ENCODE assay signal across 8 cellular contexts in genomic region chr9:128881884-128882676, GRCh38. TPM values are rescaled to one million over a fixed set of nuclear protein-coding genes. Genes with fewer than 3 reads are reported as not detected.
DNase-seq lines count a peak whose midpoint lies in the region; ATAC-seq, FAIRE-seq and TF ChIP-seq lines count a peak whose summit lies in the region.

TSS of gene KYAT1 (minus strand) at chr9:128881950. CDS start at chr9:128845405, 36,545 bp downstream.
TSS of gene LRRC8A (plus strand) at chr9:128882133. CDS start at chr9:128907165, 25,032 bp downstream.

- peak within 1 kb of the TSS; percentile 77 for H3K27ac ChIP-seq in endothelial cell of umbilical vein (ENCODE audit: insufficient read depth, low read depth, low read length)

- H3K9me3 ChIP-seq in endothelial cell of umbilical vein (replicated peaks; ENCODE audit: control insufficient read depth, insufficient read depth, low read length) = no peaks in the 10 kb centered on the region

- DNase-seq in DMS153 (lab: John Stamatoyannopoulos, UW) (peak; percentile 93), OCI-M1 (lab: John Stamatoyannopoulos, UW) (peak; percentile 98), activated T-cell treated with anti-CD3 and anti-CD28 coated beads for 24 hours (ENCODE audit: low read depth) (peak; percentile 98), endothelial cell of umbilical vein (ENCODE audit: low read depth, low spot score) (peak; percentile 96), middle frontal gyrus (ENCODE audit: extremely low spot score, low spot score) (peak; percentile 95)
- DNase-seq in stimulated activated CD8-positive, alpha-beta memory T cell treated with anti-CD3 and anti-CD28 coated beads, Interleukin-2, amount 100 ng/mL, for 1 hour (ENCODE audit: low read depth in 2 of 2) = peak; percentile 97 to 98

- H3K27me3 Mint-ChIP-seq in IgD-negative memory B cell = no peaks in the 10 kb centered on the region

- CTCF ChIA-PET in endothelial cell of umbilical vein (lab: Charles Lee) = interaction anchor here (0.9 to 1.4 kb wide), 4 partner anchors 9 to 64 kb away, joined by 3 to 6 read pairs (median 4); partner anchors contain the start of gene ENDOG

- H4K20me1 ChIP-seq in endothelial cell of umbilical vein (replicated peaks; ENCODE audit: control insufficient read depth, extremely low read depth, insufficient read depth, low read length) = no peaks in the 10 kb centered on the region

- H3K4me1 ChIP-seq in endothelial cell of umbilical vein (ENCODE audit: control insufficient read depth, extremely low read depth, insufficient read depth, low read length) = peaks cover 41% of the 10 kb centered on the region

- H3K4me1 Mint-ChIP-seq in IgD-negative memory B cell = peaks cover 25 to 44% (median 34%) of the 10 kb centered on the region in 3 donors

- peak; percentile 98 for FAIRE-seq in endothelial cell of umbilical vein (lab: Jason Lieb, UNC)

- H3K9ac ChIP-seq in endothelial cell of umbilical vein (replicated peaks; ENCODE audit: extremely low read depth, insufficient read depth, low read length) = peak within 1 kb of the TSS; percentile 84

- peaks cover 69% of the 10 kb centered on the region for H3K79me2 ChIP-seq in endothelial cell of umbilical vein (ENCODE audit: control insufficient read depth, insufficient read depth, low read length)

- peak within 1 kb of the TSS; percentile 83 to 97 (median 97) for H3K27ac Mint-ChIP-seq in IgD-negative memory B cell

- TF ChIP-seq POLR2A in endothelial cell of umbilical vein (IDR thresholded peaks at IDR 0.05; ENCODE audit: low read depth, low read length) = peak; percentile 98

- intact Hi-C loops in endothelial cell of umbilical vein (cut with micrococcal nuclease) = loop anchor here (1.0 to 5.0 kb wide), 4 partner anchors 19 to 65 kb away; partner anchors contain the start of genes DOLK and NUP188

- peaks cover 3% of the 10 kb centered on the region for H3K36me3 Mint-ChIP-seq in IgD-negative memory B cell

- TF ChIP-seq CTCF in endothelial cell of umbilical vein (IDR thresholded peaks at IDR 0.05; ENCODE audit: extremely low read depth in 1 of 2, insufficient read depth in 1 of 2, low read depth in 1 of 2, low read length in 2 of 2) = no peak

- peak within 1 kb of the TSS; percentile 91 for H3K4me2 ChIP-seq in endothelial cell of umbilical vein (ENCODE audit: insufficient read depth, low read length)

- no peaks in the 10 kb centered on the region for H3K9me1 ChIP-seq in endothelial cell of umbilical vein (replicated peaks; ENCODE audit: control insufficient read depth, extremely low read depth, insufficient read depth, low read length)

- peak; percentile 77 for ATAC-seq in GM21576 (IDR thresholded peaks at IDR 0.05; ENCODE audit: unreplicated experiment)

- no peaks in the 10 kb centered on the region for H3K27me3 ChIP-seq in endothelial cell of umbilical vein (ENCODE audit: control insufficient read depth in 2 of 2, insufficient read depth in 2 of 2, low read length in 2 of 2)

- peak within 1 kb of the TSS; percentile 83 for H2AFZ ChIP-seq in endothelial cell of umbilical vein (ENCODE audit: low read depth, low read length)

- TSS peak; percentile 44 for BruUV-seq in endothelial cell of umbilical vein (replicated peaks; lab: Mats Ljungman, UMichigan)

- peak within 1 kb of the TSS; percentile 83 to 91 (median 90) for H3K4me3 ChIP-seq in endothelial cell of umbilical vein (replicated peaks in 1 of 3; ENCODE audit: insufficient read depth in 1 of 3, low read depth in 1 of 3, low read length in 3 of 3)

- H3K36me3 ChIP-seq in endothelial cell of umbilical vein (ENCODE audit: control insufficient read depth in 2 of 2, extremely low read depth in 1 of 2, insufficient read depth in 2 of 2, low read length in 2 of 2) = peaks cover 0 to 5% of the 10 kb centered on the region in 2 experiments

- dilution Hi-C loops in endothelial cell of umbilical vein (cut with MboI; ENCODE audit: extremely low pct_ligation_motif_present, low sequenced_read_pairs) = no loop called here

- H3K4me3 Mint-ChIP-seq in IgD-negative memory B cell = peak within 1 kb of the TSS; percentile 91 to 99 (median 96)

- H3K9me3 Mint-ChIP-seq in IgD-negative memory B cell = no peaks in the 10 kb centered on the region

- POLR2A ChIA-PET in endothelial cell of umbilical vein (lab: Charles Lee) = interaction anchor here (1.7 kb wide), 1 partner anchor 66 kb away, joined by 12 read pairs; no protein-coding TSS in a partner anchor

TF ChIP-seq in endothelial cell of umbilical vein, 7 proteins besides CTCF, POLR2A, EP300 and RAD21:
- TF ChIP-seq JUN (IDR thresholded peaks at IDR 0.05; ENCODE audit: borderline replicate concordance, insufficient read depth, insufficient read length, low read depth) = peak; percentile 74
- no peak for TF ChIP-seq GATA2 (IDR thresholded peaks at IDR 0.05; ENCODE audit: insufficient read depth, insufficient read length, low read depth, low read length)
- no peak for TF ChIP-seq EZH2 (IDR thresholded peaks at IDR 0.05; ENCODE audit: borderline replicate concordance, low read depth, low read length, severe bottlenecking)
- no peak for TF ChIP-seq MAX (IDR thresholded peaks at IDR 0.05; ENCODE audit: insufficient read depth, insufficient read length)
- TF ChIP-seq MYC (IDR thresholded peaks at IDR 0.05; ENCODE audit: low read depth, low read length) = no peak
- TF ChIP-seq FOS (IDR thresholded peaks at IDR 0.05; ENCODE audit: borderline replicate concordance, insufficient read depth, low read length) = peak; percentile 60
- peak; percentile 99 for TF ChIP-seq POLR2AphosphoS5 (IDR thresholded peaks at IDR 0.05; ENCODE audit: insufficient read depth, low read depth, low read length)

RNA-seq across cellular contexts. Expression of gene KYAT1, which starts in this region (rescaled TPM):
- polyA plus RNA-seq in IgD-negative memory B cell (11.4 TPM), endothelial cell of umbilical vein (9.6 and 10.3 TPM in 2 replicates)
- total RNA-seq in endothelial cell of umbilical vein = 7.2 and 8.0 TPM in 2 replicates
- polyA plus RNA-seq in endothelial cell of umbilical vein (2011; cell fraction: cytosol; rRNA removed) = 6.9 and 7.2 TPM in 2 replicates
- 27.0 and 28.9 TPM in 2 replicates for polyA plus RNA-seq in endothelial cell of umbilical vein (2011; cell fraction: nucleus; rRNA removed)
- 5.8 and 8.3 TPM in 2 replicates for polyA plus RNA-seq in endothelial cell of umbilical vein (2012)
- polyA minus RNA-seq in endothelial cell of umbilical vein = 6.1 and 8.5 TPM in 2 replicates
- 11.5 TPM for polyA minus RNA-seq in endothelial cell of umbilical vein (2011; cell fraction: cytosol; rRNA and poly(A)+ RNA removed)
- 5.9 and 7.1 TPM in 2 replicates for polyA minus RNA-seq in endothelial cell of umbilical vein (2011; cell fraction: nucleus; rRNA and poly(A)+ RNA removed)

RNA-seq across cellular contexts. Expression of gene LRRC8A, which starts in this region (rescaled TPM):
- 26.2 TPM for polyA plus RNA-seq in IgD-negative memory B cell
- total RNA-seq in endothelial cell of umbilical vein = 99.6 and 126 TPM in 2 replicates
- 129 and 134 TPM in 2 replicates for polyA plus RNA-seq in endothelial cell of umbilical vein
- 114 TPM in 2 replicates for polyA plus RNA-seq in endothelial cell of umbilical vein (2011; cell fraction: cytosol; rRNA removed)
- polyA plus RNA-seq in endothelial cell of umbilical vein (2011; cell fraction: nucleus; rRNA removed) = 66.6 and 67.7 TPM in 2 replicates
- 82.3 and 108 TPM in 2 replicates for polyA plus RNA-seq in endothelial cell of umbilical vein (2012)
- 179 and 186 TPM in 2 replicates for polyA minus RNA-seq in endothelial cell of umbilical vein
- polyA minus RNA-seq in endothelial cell of umbilical vein (2011; cell fraction: cytosol; rRNA and poly(A)+ RNA removed) = 21.5 TPM
- polyA minus RNA-seq in endothelial cell of umbilical vein (2011; cell fraction: nucleus; rRNA and poly(A)+ RNA removed) = 55.5 and 56.5 TPM in 2 replicates

Comparison
In these comparisons a context has a peak if more than half of its experiments do, and no peak if none do; other contexts are left out.
1. Peak in every context shown above with its lines: DNase-seq, ATAC-seq, H3K4me3 ChIP-seq and H3K27ac ChIP-seq.